Comparison of ENCODE assay signal across 30 cellular contexts in genomic region chr17:70006159-70006558, GRCh38.
A peak's percentile ranks its signal among the peaks of the same experiment; 100 is the strongest.
DNase-seq lines count a peak whose midpoint lies in the region; ATAC-seq and TF ChIP-seq lines count a peak whose summit lies in the region.
"Had no signal": no experiment of that assay in that cellular context is flagged by ENCODE, and none has a peak within 500 bp of the region (broad histone marks: within the 10 kb centered on the region; RNA-seq: fewer than 3 reads in every experiment).

No MANE protein-coding gene starts in this region.

- H3K36me3 ChIP-seq in GM23248 (ENCODE audit: low read depth) (no peaks in the 10 kb centered on the region), RWPE2 (ENCODE audit: low read depth) (0 out of 2 replicates have a peak, but pooled peaks cover 4% of the 10 kb centered on the region), osteoblast (ENCODE audit: insufficient read depth, low read length) (no peaks in the 10 kb centered on the region)
- H3K36me3 ChIP-seq: gastrocnemius medialis, spleen, suprapubic skin had no signal

- DNase-seq in GM23248 = peak; percentile 21
- DNase-seq in RWPE2 (ENCODE audit: low spot score) = no peak
- DNase-seq in osteoblast (ENCODE audit: insufficient read length, low spot score, missing footprints) = no peak
- DNase-seq in inferior parietal cortex (ENCODE audit: extremely low spot score) = no peak
- DNase-seq in NCI-H1417 (lab: John Stamatoyannopoulos, UW) = no peak
- DNase-seq in activated naive CD4-positive, alpha-beta T cell treated with anti-CD3 and anti-CD28 coated beads, Interleukin-2, amount 10 ng/mL, durations not matched to agents 7 days and 5 days = no peak
- DNase-seq: activated CD4-positive, alpha-beta T cell treated with anti-CD3 and anti-CD28 coated beads for 1 hour; activated CD8-positive, alpha-beta T cell treated with anti-CD3 and anti-CD28 coated beads, Interleukin-2, amount 10 ng/mL, durations not matched to agents 7 days and 5 days; activated effector memory CD4-positive, alpha-beta T cell treated with Interleukin-2 at 50 U/mL for 16 hours; activated T-cell treated with anti-CD3 and anti-CD28 coated beads for 4 hours; Calu3; cortex of kidney; gastrocnemius medialis; hypothalamus; KG1; left ventricle myocardium superior; MV-4-11; natural killer cell; NCI-H2171; NCI-H526; retina; spleen; stimulated activated CD4-positive, alpha-beta T cell treated with anti-CD3 and anti-CD28 coated beads, Interleukin-4, amount 100 ng/mL, for 24 hours; stimulated activated naive B cell treated with anti-CD40 and anti-IgM and Interleukin-4, amounts not matched to agents 10 μg/mL and 1 μg/mL and 100 μg/mL, for 72 hours had no signal

- no peaks in the 10 kb centered on the region for H3K27me3 Mint-ChIP-seq in activated naive CD4-positive, alpha-beta T cell treated with anti-CD3 and anti-CD28 coated beads, Interleukin-2, amount 10 ng/mL, durations not matched to agents 7 days and 5 days
- H3K27me3 Mint-ChIP-seq: stimulated activated naive B cell treated with anti-CD40 and anti-IgM and Interleukin-4, amounts not matched to agents 10 μg/mL and 1 μg/mL and 100 μg/mL, for 72 hours had no signal

- no peaks in the 10 kb centered on the region for H3K4me1 Mint-ChIP-seq in activated naive CD4-positive, alpha-beta T cell treated with anti-CD3 and anti-CD28 coated beads, Interleukin-2, amount 10 ng/mL, durations not matched to agents 7 days and 5 days
- H3K4me1 Mint-ChIP-seq: GM23338; natural killer cell; stimulated activated naive B cell treated with anti-CD40 and anti-IgM and Interleukin-4, amounts not matched to agents 10 μg/mL and 1 μg/mL and 100 μg/mL, for 72 hours had no signal

- H3K36me3 Mint-ChIP-seq in activated naive CD4-positive, alpha-beta T cell treated with anti-CD3 and anti-CD28 coated beads, Interleukin-2, amount 10 ng/mL, durations not matched to agents 7 days and 5 days = no peaks in the 10 kb centered on the region
- H3K36me3 Mint-ChIP-seq: natural killer cell; stimulated activated naive B cell treated with anti-CD40 and anti-IgM and Interleukin-4, amounts not matched to agents 10 μg/mL and 1 μg/mL and 100 μg/mL, for 72 hours had no signal

- no peak for TF ChIP-seq CTCF in RWPE2 (IDR thresholded peaks at IDR 0.05; ENCODE audit: poor library complexity, severe bottlenecking)
- no peak for TF ChIP-seq CTCF in osteoblast (IDR thresholded peaks at IDR 0.05; ENCODE audit: extremely low read depth, low read depth, low read length)

- H3K9me3 ChIP-seq in GM23248 (ENCODE audit: low read depth) (no peaks in the 10 kb centered on the region), RWPE2 (ENCODE audit: severe bottlenecking) (no peaks in the 10 kb centered on the region), osteoblast (ENCODE audit: low read depth, low read length) (no peaks in the 10 kb centered on the region)
- H3K9me3 ChIP-seq: gastrocnemius medialis, spleen, suprapubic skin had no signal

- no peaks in the 10 kb centered on the region for H3K4me1 ChIP-seq in GM23248 (ENCODE audit: insufficient read depth)
- H3K4me1 ChIP-seq in RWPE2 (ENCODE audit: insufficient read depth, poor library complexity, severe bottlenecking) = peaks cover 5% of the 10 kb centered on the region
- H3K4me1 ChIP-seq in osteoblast (ENCODE audit: insufficient read depth, low read length) = no peaks in the 10 kb centered on the region
- H3K4me1 ChIP-seq: spleen, suprapubic skin had no signal

- no peaks in the 10 kb centered on the region for H3K9me3 Mint-ChIP-seq in activated naive CD4-positive, alpha-beta T cell treated with anti-CD3 and anti-CD28 coated beads, Interleukin-2, amount 10 ng/mL, durations not matched to agents 7 days and 5 days
- H3K9me3 Mint-ChIP-seq: GM23338; T-helper 1 cell treated with Interleukin-12 subunit alpha and Interleukin-12 subunit beta and Interleukin-4 antibody, amounts not matched to agents 30 μg/mL and 1 μg/mL, for 36 hours had no signal

- H3K27ac ChIP-seq in GM23248 = no peak overlapping the region
- peak overlapping the region; percentile 65 for H3K27ac ChIP-seq in RWPE2 (ENCODE audit: poor library complexity, severe bottlenecking)
- no peak overlapping the region for H3K27ac ChIP-seq in osteoblast (ENCODE audit: low read depth, low read length)
- H3K27ac ChIP-seq: C4-2B, gastrocnemius medialis, spleen, suprapubic skin had no signal

- H3K4me3 ChIP-seq in GM23248 (no peak overlapping the region), RWPE2 (ENCODE audit: severe bottlenecking) (no peak overlapping the region), osteoblast (ENCODE audit: insufficient read depth, low read length) (no peak overlapping the region)
- H3K4me3 ChIP-seq: gastrocnemius medialis, GM23338, spleen, suprapubic skin had no signal

- H3K79me2 ChIP-seq in GM23248 (ENCODE audit: insufficient read depth) (no peaks in the 10 kb centered on the region), osteoblast (ENCODE audit: insufficient read depth, low read length) (no peaks in the 10 kb centered on the region)

- H2AFZ ChIP-seq in GM23248 (0 out of 2 replicates have a peak overlapping the region, but pooled peaks have one; percentile 8), osteoblast (ENCODE audit: low read length) (no peak overlapping the region)
- H2AFZ ChIP-seq: GM23338 had no signal

- H3K9ac ChIP-seq in GM23248 = no peak overlapping the region

- H3K9me2 ChIP-seq in GM23248 (ENCODE audit: insufficient read depth) = no peaks in the 10 kb centered on the region

- no peak overlapping the region for H3K4me2 ChIP-seq in GM23248 (ENCODE audit: unreplicated experiment)
- peak overlapping the region; percentile 23 for H3K4me2 ChIP-seq in osteoblast (ENCODE audit: insufficient read depth, low read length)
- H3K4me2 ChIP-seq: GM23338 had no signal

- ATAC-seq in RWPE2 (ENCODE audit: low read depth) (peak; percentile 72), esophagus mucosa (peak; percentile 91), GM19328 (IDR thresholded peaks at IDR 0.05; ENCODE audit: unreplicated experiment) (no peak)
- ATAC-seq: activated CD8-positive, alpha-beta T cell treated with anti-CD3 and anti-CD28 coated beads, Interleukin-2, amount 10 ng/mL, durations not matched to agents 7 days and 5 days; gastrocnemius medialis; GM23338; left ventricle myocardium superior; natural killer cell; stimulated activated naive B cell treated with anti-CD40 and anti-IgM and Interleukin-4, amounts not matched to agents 10 μg/mL and 1 μg/mL and 100 μg/mL, for 72 hours had no signal

- H4K20me1 ChIP-seq in GM23248 (ENCODE audit: insufficient read depth) (no peaks in the 10 kb centered on the region), osteoblast (ENCODE audit: insufficient read depth, low read length) (no peaks in the 10 kb centered on the region)

- H3K27ac Mint-ChIP-seq in activated naive CD4-positive, alpha-beta T cell treated with anti-CD3 and anti-CD28 coated beads, Interleukin-2, amount 10 ng/mL, durations not matched to agents 7 days and 5 days = no peak overlapping the region
- H3K27ac Mint-ChIP-seq: activated CD8-positive, alpha-beta T cell treated with anti-CD3 and anti-CD28 coated beads, Interleukin-2, amount 10 ng/mL, durations not matched to agents 7 days and 5 days; GM23338; natural killer cell; stimulated activated naive B cell treated with anti-CD40 and anti-IgM and Interleukin-4, amounts not matched to agents 10 μg/mL and 1 μg/mL and 100 μg/mL, for 72 hours; T-helper 1 cell treated with Interleukin-12 subunit alpha and Interleukin-12 subunit beta and Interleukin-4 antibody, amounts not matched to agents 30 μg/mL and 1 μg/mL, for 36 hours had no signal

- H3K27me3 ChIP-seq in GM23248 (replicated peaks; ENCODE audit: insufficient read depth) (no peaks in the 10 kb centered on the region), RWPE2 (ENCODE audit: insufficient read depth, poor library complexity, severe bottlenecking) (no peaks in the 10 kb centered on the region), osteoblast (ENCODE audit: insufficient read depth, low read length) (no peaks in the 10 kb centered on the region)
- H3K27me3 ChIP-seq: gastrocnemius medialis, spleen, suprapubic skin had no signal

- WGBS in GM23248 (ENCODE audit: low coverage in 1 of 2, low lambda C conversion rate in 2 of 2, missing lambda C conversion rate in 2 of 2), 2 experiments = 90 to 92% methylated on average over 4 of the region's 4 CpGs

- CTCF ChIA-PET in activated naive CD4-positive, alpha-beta T cell treated with anti-CD3 and anti-CD28 coated beads, Interleukin-2, amount 10 ng/mL, durations not matched to agents 7 days and 5 days (lab: Charles Lee) = no interaction called here

- H3K4me3 Mint-ChIP-seq in activated naive CD4-positive, alpha-beta T cell treated with anti-CD3 and anti-CD28 coated beads, Interleukin-2, amount 10 ng/mL, durations not matched to agents 7 days and 5 days = no peak overlapping the region
- H3K4me3 Mint-ChIP-seq: activated CD8-positive, alpha-beta T cell treated with anti-CD3 and anti-CD28 coated beads, Interleukin-2, amount 10 ng/mL, durations not matched to agents 7 days and 5 days; GM23338; natural killer cell; stimulated activated naive B cell treated with anti-CD40 and anti-IgM and Interleukin-4, amounts not matched to agents 10 μg/mL and 1 μg/mL and 100 μg/mL, for 72 hours; T-helper 1 cell treated with Interleukin-12 subunit alpha and Interleukin-12 subunit beta and Interleukin-4 antibody, amounts not matched to agents 30 μg/mL and 1 μg/mL, for 36 hours had no signal

- no peaks in the 10 kb centered on the region for H3F3A ChIP-seq in GM23248 (ENCODE audit: insufficient read depth)

- in situ Hi-C loops in GM23248 (cut with MboI) = no loop called here
